In the genomic region with DNA sequence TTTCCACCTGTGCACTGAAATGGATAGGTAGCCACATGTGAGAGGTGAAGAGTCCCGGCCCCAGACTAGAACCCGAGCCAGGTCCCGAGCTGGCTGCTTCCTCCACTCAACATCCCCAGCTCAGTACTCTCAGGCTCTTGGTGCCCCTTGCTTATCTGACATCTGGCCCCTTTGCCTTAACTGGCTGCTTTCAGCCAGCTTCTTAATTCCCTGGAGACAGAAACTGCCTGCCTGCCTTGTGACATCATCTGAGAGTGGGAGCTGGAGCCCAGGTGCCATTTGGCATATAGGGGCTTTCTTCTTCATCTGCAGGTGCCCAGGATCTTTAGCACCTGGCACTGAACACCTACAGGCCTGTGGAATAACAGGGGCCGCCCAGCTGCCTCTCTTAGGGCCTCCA, we compare ENCODE assay signal across 23 cellular contexts. TPM values are rescaled to one million over a fixed set of nuclear protein-coding genes. Genes with fewer than 3 reads are reported as not detected.
DNase-seq lines count a peak whose midpoint lies in the region; ATAC-seq and TF ChIP-seq lines count a peak whose summit lies in the region.
"Had no signal": no experiment of that assay in that cellular context is flagged by ENCODE, and none has a peak within 500 bp of the region (broad histone marks: within the 10 kb centered on the region; RNA-seq: fewer than 3 reads in every experiment).

No MANE protein-coding gene starts in this region.

- H3K9me3 ChIP-seq in Caco-2 (no peaks in the 10 kb centered on the region), heart left ventricle (no peaks in the 10 kb centered on the region)
- H3K9me3 ChIP-seq: Peyer's patch, SJSA1, stomach, tibial artery had no signal

- no peaks in the 10 kb centered on the region for H3K9me3 Mint-ChIP-seq in Caco-2 (ENCODE audit: unreplicated experiment)
- peaks cover 3% of the 10 kb centered on the region for H3K9me3 Mint-ChIP-seq in glutamatergic neuron (ENCODE audit: unreplicated experiment)
- no peaks in the 10 kb centered on the region for H3K9me3 Mint-ChIP-seq in activated T-cell treated with anti-CD3 and anti-CD28 coated beads, Interleukin-2, amount 50 U/mL, for 4 hours
- H3K9me3 Mint-ChIP-seq: CD4-positive, alpha-beta memory T cell had no signal

- in situ Hi-C loops in GM13976 (cut with MboI; ENCODE audit: low sequenced_read_pairs, unreplicated experiment), result no loop called here

- no peak for ATAC-seq in heart left ventricle
- ATAC-seq in HG03342 (IDR thresholded peaks at IDR 0.05; ENCODE audit: unreplicated experiment), result no peak
- no peak for ATAC-seq in activated T-cell treated with anti-CD3 and anti-CD28 coated beads, Interleukin-2, amount 50 U/mL, for 4 hours
- ATAC-seq: activated CD8-positive, alpha-beta T cell treated with anti-CD3 and anti-CD28 coated beads, Interleukin-2, amount 10 ng/mL, durations not matched to agents 7 days and 5 days had no signal

- peaks cover 21% of the 10 kb centered on the region for H3K36me3 Mint-ChIP-seq in Caco-2 (ENCODE audit: insufficient read depth, unreplicated experiment)
- no peaks in the 10 kb centered on the region for H3K36me3 Mint-ChIP-seq in glutamatergic neuron (ENCODE audit: unreplicated experiment)
- H3K36me3 Mint-ChIP-seq in activated T-cell treated with anti-CD3 and anti-CD28 coated beads, Interleukin-2, amount 50 U/mL, for 4 hours (ENCODE audit: insufficient read depth), result no peaks in the 10 kb centered on the region
- H3K36me3 Mint-ChIP-seq: brain had no signal

- CTCF ChIA-PET in Caco-2 (lab: Charles Lee), result interaction anchor here (1.2 to 2.4 kb wide), 4 partner anchors 20 to 323 kb away, joined by 3 to 8 read pairs (median 6); a partner anchor contains a TSS

- no peak for DNase-seq in Caco-2
- DNase-seq in GM13976 (ENCODE audit: low spot score), result peak; percentile 7
- peak; percentile 61 for DNase-seq in NCI-H69 (lab: John Stamatoyannopoulos, UW)
- no peak for DNase-seq in glutamatergic neuron
- no peak for DNase-seq in heart left ventricle
- DNase-seq in activated T-cell treated with anti-CD3 and anti-CD28 coated beads, Interleukin-2, amount 50 U/mL, for 4 hours, result no peak
- DNase-seq: activated CD4-positive, alpha-beta T cell treated with anti-CD3 and anti-CD28 coated beads for 1 hour; activated CD8-positive, alpha-beta T cell treated with anti-CD3 and anti-CD28 coated beads, Interleukin-2, amount 10 ng/mL, durations not matched to agents 7 days and 5 days; activated gamma-delta T cell treated with Interleukin-2 at 50 U/mL for 16 hours; CD4-positive, alpha-beta memory T cell; effector CD4-positive, alpha-beta T cell; left cardiac atrium; NCI-H1694; NCI-H226; stomach; tibial artery had no signal

- BruUV-seq in Caco-2 (replicated peaks; lab: Mats Ljungman, UMichigan), result no TSS peak

- H3K27me3 Mint-ChIP-seq in Caco-2 (ENCODE audit: insufficient read depth, unreplicated experiment), result no peaks in the 10 kb centered on the region
- H3K27me3 Mint-ChIP-seq in glutamatergic neuron (ENCODE audit: unreplicated experiment), result peaks cover 6% of the 10 kb centered on the region
- no peaks in the 10 kb centered on the region for H3K27me3 Mint-ChIP-seq in activated T-cell treated with anti-CD3 and anti-CD28 coated beads, Interleukin-2, amount 50 U/mL, for 4 hours (ENCODE audit: low read depth)
- H3K27me3 Mint-ChIP-seq: CD4-positive, alpha-beta memory T cell had no signal

- peaks cover 16% of the 10 kb centered on the region for H3K4me1 ChIP-seq in Caco-2
- no peaks in the 10 kb centered on the region for H3K4me1 ChIP-seq in heart left ventricle
- H3K4me1 ChIP-seq: tibial artery had no signal

- 88 to 91% (median 90%) methylated on average over 4 of the region's 4 CpGs for WGBS in heart left ventricle, 4 donors

- TF ChIP-seq CTCF in Caco-2 (IDR thresholded peaks at IDR 0.05; ENCODE audit: insufficient read depth in 1 of 2, low read depth in 1 of 2, low read length in 1 of 2, severe bottlenecking in 1 of 2, unreplicated experiment in 1 of 2), result no peak
- TF ChIP-seq CTCF in GM13976 (IDR thresholded peaks at IDR 0.05; ENCODE audit: borderline replicate concordance, control extremely low read depth, extremely low read depth, insufficient read depth, missing control alignments), result no peak
- no peak for TF ChIP-seq CTCF in glutamatergic neuron (IDR thresholded peaks at IDR 0.05; ENCODE audit: partially characterized antibody, unreplicated experiment)
- TF ChIP-seq CTCF in heart left ventricle (IDR thresholded peaks at IDR 0.05), result no peak

- peaks cover 18% of the 10 kb centered on the region for H3K4me1 Mint-ChIP-seq in Caco-2 (ENCODE audit: low read depth, unreplicated experiment)
- H3K4me1 Mint-ChIP-seq in glutamatergic neuron (ENCODE audit: low read depth, unreplicated experiment), result peaks cover 14% of the 10 kb centered on the region
- no peaks in the 10 kb centered on the region for H3K4me1 Mint-ChIP-seq in activated T-cell treated with anti-CD3 and anti-CD28 coated beads, Interleukin-2, amount 50 U/mL, for 4 hours (ENCODE audit: low read depth)
- H3K4me1 Mint-ChIP-seq: brain had no signal

- H3K27me3 ChIP-seq in Caco-2 (replicated peaks; ENCODE audit: control insufficient read depth, insufficient read depth, low read length) (no peaks in the 10 kb centered on the region), heart left ventricle (no peaks in the 10 kb centered on the region)
- H3K27me3 ChIP-seq: Peyer's patch, SJSA1, stomach, tibial artery had no signal

- H3K27ac Mint-ChIP-seq in Caco-2 (ENCODE audit: unreplicated experiment) (peak overlapping the region; percentile 26), glutamatergic neuron (ENCODE audit: unreplicated experiment) (peak overlapping the region; percentile 48)
- H3K27ac Mint-ChIP-seq: activated CD8-positive, alpha-beta T cell treated with anti-CD3 and anti-CD28 coated beads, Interleukin-2, amount 10 ng/mL, durations not matched to agents 7 days and 5 days; brain; CD4-positive, alpha-beta memory T cell had no signal

- peaks cover 4% of the 10 kb centered on the region for H3K36me3 ChIP-seq in Caco-2 (ENCODE audit: control insufficient read depth, insufficient read depth, low read length)
- peaks cover 0 to 3% (median 0%) of the 10 kb centered on the region in 9 donors for H3K36me3 ChIP-seq in heart left ventricle
- H3K36me3 ChIP-seq: SJSA1 had no signal

- POLR2A ChIA-PET in Caco-2 (lab: Charles Lee), result no interaction called here

- H3K4me3 Mint-ChIP-seq in Caco-2 (ENCODE audit: unreplicated experiment), result no peak overlapping the region
- no peak overlapping the region for H3K4me3 Mint-ChIP-seq in glutamatergic neuron (ENCODE audit: unreplicated experiment)
- H3K4me3 Mint-ChIP-seq in activated T-cell treated with anti-CD3 and anti-CD28 coated beads, Interleukin-2, amount 50 U/mL, for 4 hours, result no peak overlapping the region
- H3K4me3 Mint-ChIP-seq: activated CD8-positive, alpha-beta T cell treated with anti-CD3 and anti-CD28 coated beads, Interleukin-2, amount 10 ng/mL, durations not matched to agents 7 days and 5 days; brain; CD4-positive, alpha-beta memory T cell had no signal

- no peak overlapping the region for H3K4me3 ChIP-seq in Caco-2 (ENCODE audit: low read depth, low read length)
- H3K4me3 ChIP-seq in heart left ventricle, result no peak overlapping the region
- H3K4me3 ChIP-seq: Peyer's patch, SJSA1, stomach, tibial artery had no signal

- intact Hi-C loops in Caco-2 (cut with micrococcal nuclease; ENCODE audit: unreplicated experiment), result no loop called here
- intact Hi-C loops in heart left ventricle (cut with DNase I), result loop anchor here in 1 of 10 donors (5.0 kb wide), 1 partner anchor 47 kb away; no protein-coding TSS in a partner anchor

- TF ChIP-seq POLR2A in heart left ventricle (IDR thresholded peaks at IDR 0.05), result no peak

- H3K27ac ChIP-seq in heart left ventricle, result no peak overlapping the region
- H3K27ac ChIP-seq: SJSA1, stomach, tibial artery had no signal

RNA-seq across cellular contexts. Expression of a gene that starts 8.9 kb away (rescaled TPM):
- total RNA-seq in Caco-2 (2022) (not detected in 2 replicates), glutamatergic neuron (ENCODE audit: unreplicated experiment) (not detected), heart left ventricle (under 1 TPM in 2 of 9 donors, not detected in 7; 0.15 to 0.27 TPM)
- under 1 TPM in 1 of 2 donors, not detected in 1; 0.15 TPM for polyA plus RNA-seq in heart left ventricle
- total RNA-seq in activated T-cell treated with anti-CD3 and anti-CD28 coated beads, Interleukin-2, amount 50 U/mL, for 4 hours, result not detected
- total RNA-seq: activated CD8-positive, alpha-beta T cell treated with anti-CD3 and anti-CD28 coated beads, Interleukin-2, amount 10 ng/mL, durations not matched to agents 7 days and 5 days; CD4-positive, alpha-beta memory T cell; epithelial cell of proximal tubule; MCF 10A; SJSA1; T-helper 1 cell treated with Interleukin-12 subunit alpha and Interleukin-12 subunit beta and Interleukin-4 antibody, amounts not matched to agents 30 ng/mL and 1 ng/mL, for 36 hours had no signal

RNA-seq across cellular contexts. Expression of a gene that starts 18.9 kb away (rescaled TPM):
- 85.3 and 93.9 TPM in 2 replicates for total RNA-seq in Caco-2 (2022)
- total RNA-seq in glutamatergic neuron (ENCODE audit: unreplicated experiment), result 22.0 TPM
- total RNA-seq in heart left ventricle, result 10 to 100 TPM; 30.9 to 50.0 (median 42.8) TPM
- 10 to 100 TPM; 36.2 to 43.7 TPM for polyA plus RNA-seq in heart left ventricle
- total RNA-seq in activated T-cell treated with anti-CD3 and anti-CD28 coated beads, Interleukin-2, amount 50 U/mL, for 4 hours, result 10 to 100 TPM; 59.9 to 67.7 (median 67.4) TPM

RNA-seq across cellular contexts. Expression of a gene that starts 33.7 kb away (rescaled TPM):
- total RNA-seq in Caco-2 (2022), result 135 and 161 TPM in 2 replicates
- 52.2 TPM for total RNA-seq in glutamatergic neuron (ENCODE audit: unreplicated experiment)
- total RNA-seq in heart left ventricle, result 10 to 100 TPM in 8 of 9 donors, 1 to 10 TPM in 1; 7.3 to 31.6 (median 17.4) TPM
- 10 to 100 TPM in 1 of 2 donors, 1 to 10 TPM in 1; 6.5 to 20.0 TPM for polyA plus RNA-seq in heart left ventricle
- 1 to 10 TPM; 3.7 to 4.3 (median 4.3) TPM for total RNA-seq in activated T-cell treated with anti-CD3 and anti-CD28 coated beads, Interleukin-2, amount 50 U/mL, for 4 hours

RNA-seq across cellular contexts. Expression of a gene that starts 48.5 kb away (rescaled TPM):
- total RNA-seq in Caco-2 (2022) (1.3 and 2.7 TPM in 2 replicates), glutamatergic neuron (ENCODE audit: unreplicated experiment) (2.5 TPM), heart left ventricle (1 to 10 TPM in 2 of 9 donors, under 1 TPM in 6, not detected in 1; 0.42 to 2.4 (median 0.83) TPM)
- under 1 TPM; 0.29 to 0.46 TPM for polyA plus RNA-seq in heart left ventricle
- total RNA-seq in activated T-cell treated with anti-CD3 and anti-CD28 coated beads, Interleukin-2, amount 50 U/mL, for 4 hours, result under 1 TPM; 0.26 to 0.49 (median 0.30) TPM
- total RNA-seq: SJSA1 had no signal

Comparison
In these comparisons a context has a peak if more than half of its experiments do, and no peak if none do; other contexts are left out.
1. DNase-seq: peak in GM13976 (single experiment) and NCI-H69 (single experiment); none in Caco-2 (0 of 2), glutamatergic neuron (single experiment), heart left ventricle (0 of 5) and activated T-cell treated with anti-CD3 and anti-CD28 coated beads, Interleukin-2, amount 50 U/mL, for 4 hours (single experiment).